Comparison of ENCODE assay signal across 16 cellular contexts in the genomic region with DNA sequence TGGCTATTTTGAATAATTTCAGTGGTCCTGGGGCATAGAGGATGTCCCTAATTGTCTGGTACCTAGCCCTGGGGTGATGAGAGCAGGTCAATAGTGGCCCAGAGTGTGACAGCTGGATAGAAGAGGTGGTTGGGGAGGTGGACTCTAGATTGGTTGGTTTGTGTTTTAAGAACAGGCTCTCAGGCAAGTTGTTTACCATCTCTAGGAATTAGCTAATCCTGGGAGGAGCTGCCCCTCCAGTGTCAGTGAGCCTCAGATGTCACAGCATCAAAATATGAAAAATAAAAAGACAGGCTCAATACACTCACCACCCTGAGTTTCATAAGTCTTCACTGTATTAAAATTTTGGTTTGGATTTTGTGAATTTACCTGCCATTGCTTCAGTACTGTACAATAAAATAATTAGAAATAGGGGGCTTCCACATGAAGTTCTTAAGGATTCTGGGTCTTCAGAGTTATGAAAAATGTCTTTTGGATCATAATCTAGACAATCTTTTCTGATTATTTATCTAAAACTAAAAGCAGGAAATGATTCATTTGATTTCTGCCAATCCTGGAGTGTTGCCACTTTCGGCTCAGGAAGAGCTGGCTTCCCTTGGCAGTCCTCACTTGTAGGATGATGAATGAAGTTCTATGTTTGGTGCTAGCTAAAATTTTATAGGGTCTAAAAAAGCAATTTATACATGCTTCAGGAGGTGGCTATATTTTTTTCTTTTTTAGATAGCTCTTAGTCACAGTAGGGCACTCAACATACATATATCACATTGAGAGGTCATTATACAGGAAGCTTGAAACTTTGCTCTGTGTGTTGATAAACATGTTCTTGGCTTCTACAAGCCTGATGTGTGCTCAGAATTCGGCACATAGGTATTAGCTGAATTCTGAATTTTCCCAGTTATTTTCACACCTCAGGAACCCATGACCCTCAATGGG.
DNase-seq lines count a peak whose midpoint lies in the region; ATAC-seq, FAIRE-seq and TF ChIP-seq lines count a peak whose summit lies in the region.
"Had no signal": no experiment of that assay in that cellular context is flagged by ENCODE, and none has a peak within 500 bp of the region (broad histone marks: within the 10 kb centered on the region; RNA-seq: fewer than 3 reads in every experiment).

No MANE protein-coding gene starts in this region.

- FAIRE-seq in urothelium cell line (lab: Jason Lieb, UNC) (no peak), GM12892 (lab: Jason Lieb, UNC) (no peak)
- FAIRE-seq: bronchial epithelial cell had no signal

- H3K27ac ChIP-seq in left ventricle myocardium inferior (replicated peaks), result peak overlapping the region; percentile 25
- H3K27ac ChIP-seq: hepatocyte had no signal

- no peaks in the 10 kb centered on the region for H3K9me3 ChIP-seq in left ventricle myocardium inferior (replicated peaks)

- TF ChIP-seq CTCF in left ventricle myocardium inferior (IDR thresholded peaks at IDR 0.05; ENCODE audit: borderline replicate concordance), result no peak

- no peaks in the 10 kb centered on the region for H3K27me3 ChIP-seq in left ventricle myocardium inferior (ENCODE audit: low read depth)
- H3K27me3 ChIP-seq: hepatocyte had no signal

- DNase-seq in left ventricle myocardium inferior (no peak), Right ventricle myocardium inferior (ENCODE audit: missing footprints) (no peak), cerebellum (ENCODE audit: low spot score) (peak; percentile 15), midbrain (lab: John Stamatoyannopoulos, UW) (peak; percentile 2), urothelium cell line (ENCODE audit: low spot score) (peak; percentile 5), GM12892 (ENCODE audit: insufficient read length) (no peak), DMS 273 (lab: John Stamatoyannopoulos, UW; ENCODE audit: unreplicated experiment) (no peak), HuH-7 (ENCODE audit: low spot score) (no peak)
- DNase-seq: ACHN; activated naive CD4-positive, alpha-beta T cell; IMR-90; left cardiac atrium; naive B cell; NCI-H1092 treated with DMSO at 0.1 percent for 48 hours had no signal

- H3K36me3 ChIP-seq in left ventricle myocardium inferior, result no peaks in the 10 kb centered on the region

- no peak for TF ChIP-seq POLR2A in GM12892 (IDR thresholded peaks at IDR 0.05; ENCODE audit: low read depth, low read length)

- no peak overlapping the region for H3K4me3 ChIP-seq in left ventricle myocardium inferior
- H3K4me3 ChIP-seq: hepatocyte had no signal

- peaks cover 22% of the 10 kb centered on the region for H3K4me1 ChIP-seq in left ventricle myocardium inferior

- ATAC-seq in Right ventricle myocardium inferior, result no peak
- ATAC-seq: left cardiac atrium had no signal

- intact Hi-C loops in left ventricle myocardium inferior (cut with micrococcal nuclease) (no loop called here), Right ventricle myocardium inferior (cut with DNase I) (no loop called here)

Comparison
In these comparisons a context has a peak if more than half of its experiments do, and no peak if none do; other contexts are left out.
1. DNase-seq: peak in cerebellum (single experiment), midbrain (single experiment) and urothelium cell line (single experiment); none in left ventricle myocardium inferior (single experiment), Right ventricle myocardium inferior (single experiment), GM12892 (single experiment), DMS 273 (single experiment) and HuH-7 (single experiment).